Comparison of ENCODE assay signal across 22 cellular contexts in genomic region chr16:68372381-68372720, GRCh38.
DNase-seq lines count a peak whose midpoint lies in the region; ATAC-seq and TF ChIP-seq lines count a peak whose summit lies in the region.
"Had no signal": no experiment of that assay in that cellular context is flagged by ENCODE, and none has a peak within 500 bp of the region (broad histone marks: within the 10 kb centered on the region; RNA-seq: fewer than 3 reads in every experiment).

No MANE protein-coding gene starts in this region.

- H2BK120ac ChIP-seq in neuronal stem cell (ENCODE audit: low read depth, low read length) = no peak overlapping the region

- WGBS in endodermal cell (ENCODE audit: insufficient coverage in 1 of 2, insufficient read length in 1 of 2), 2 experiments = 83 to 98% methylated on average over 2 to 3 of the region's 3 CpGs
- WGBS in neuronal stem cell (ENCODE audit: extremely low coverage in 2 of 2, insufficient read length in 2 of 2, insufficient replicate concordance in 1 of 2), 2 donors = no CpG with 5 or more reads among the region's 3 CpGs
- 90% methylated on average over 2 of the region's 3 CpGs for WGBS in mammary epithelial cell (ENCODE audit: low coverage, missing lambda C conversion rate)

- in situ Hi-C loops in mammary epithelial cell (cut with MboI; ENCODE audit: low sequenced_read_pairs in 2 of 2) = no loop called here

- H3K4me1 ChIP-seq in BLaER1 = peaks cover 57% of the 10 kb centered on the region
- peaks cover 4% of the 10 kb centered on the region for H3K4me1 ChIP-seq in endodermal cell (ENCODE audit: control insufficient read depth, insufficient read depth, low read length)
- H3K4me1 ChIP-seq in neuronal stem cell (ENCODE audit: control insufficient read depth in 2 of 2, insufficient read depth in 1 of 2, low read depth in 1 of 2, low read length in 2 of 2) = peaks cover 14 to 20% of the 10 kb centered on the region in 2 donors
- no peaks in the 10 kb centered on the region for H3K4me1 ChIP-seq in mammary epithelial cell (ENCODE audit: insufficient read depth, low read length)
- H3K4me1 ChIP-seq: A549 had no signal

- no peak overlapping the region for H3K18ac ChIP-seq in neuronal stem cell (ENCODE audit: low read length)

- H2BK15ac ChIP-seq in neuronal stem cell (ENCODE audit: low read length) = no peak overlapping the region

- no peak overlapping the region for H2AFZ ChIP-seq in neuronal stem cell (ENCODE audit: low read length)
- no peak overlapping the region for H2AFZ ChIP-seq in mammary epithelial cell (ENCODE audit: low read depth, low read length)

- no peaks in the 10 kb centered on the region for H3K79me1 ChIP-seq in neuronal stem cell (ENCODE audit: low read depth, low read length)

- DNase-seq in activated CD4-positive, alpha-beta T cell treated with anti-CD3 and anti-CD28 coated beads, Interleukin-2, amount 10 ng/mL, durations not matched to agents 7 days and 5 days = no peak
- DNase-seq in activated CD4-positive, alpha-beta T cell treated with anti-CD3 and anti-CD28 coated beads, Interleukin-2, amount 10 ng/mL, durations not matched to agents 24 days and 14 days = no peak
- DNase-seq in endodermal cell (no peak), neuronal stem cell (ENCODE audit: low spot score) (no peak), mammary epithelial cell (no peak), NCI-H1436 (lab: John Stamatoyannopoulos, UW) (no peak)
- DNase-seq: AML-193; C1 segment of cervical spinal cord; Caco-2; Calu3; CD4-positive, CD25-positive, alpha-beta regulatory T cell; EL; GDM1 had no signal

- dilution Hi-C loops in mammary epithelial cell (cut with HindIII; ENCODE audit: low sequenced_read_pairs) = loop anchor here (5.0 kb wide), 1 partner anchor 100 kb away; no protein-coding TSS in a partner anchor

- no peaks in the 10 kb centered on the region for H3K36me3 Mint-ChIP-seq in activated CD4-positive, alpha-beta T cell treated with anti-CD3 and anti-CD28 coated beads, Interleukin-2, amount 10 ng/mL, durations not matched to agents 7 days and 5 days (ENCODE audit: low read depth)
- no peaks in the 10 kb centered on the region for H3K36me3 Mint-ChIP-seq in activated CD4-positive, alpha-beta T cell treated with anti-CD3 and anti-CD28 coated beads, Interleukin-2, amount 10 ng/mL, durations not matched to agents 24 days and 14 days (ENCODE audit: low read depth)
- no peaks in the 10 kb centered on the region for H3K36me3 Mint-ChIP-seq in endodermal cell (ENCODE audit: low read depth)
- H3K36me3 Mint-ChIP-seq: CD14-positive monocyte; CD4-positive, alpha-beta memory T cell; CD8-positive, alpha-beta memory T cell had no signal

- no peak overlapping the region for H2BK12ac ChIP-seq in neuronal stem cell (ENCODE audit: low read length)

- TF ChIP-seq CTCF in endodermal cell (conservative IDR thresholded peaks at IDR 0.05) (no peak), mammary epithelial cell (conservative IDR thresholded peaks at IDR 0.05 in 1 of 2, IDR thresholded peaks at IDR 0.05 in 1 of 2; ENCODE audit: extremely low read depth in 1 of 2, insufficient read depth in 1 of 2, low read depth in 1 of 2, low read length in 2 of 2) (no peak)

- H2BK5ac ChIP-seq in neuronal stem cell (ENCODE audit: low read length) = peak overlapping the region; percentile 27

- no peaks in the 10 kb centered on the region for H3K36me3 ChIP-seq in BLaER1
- H3K36me3 ChIP-seq in endodermal cell (ENCODE audit: control insufficient read depth, insufficient read depth, low read length) = no peaks in the 10 kb centered on the region
- H3K36me3 ChIP-seq in neuronal stem cell (replicated peaks in 1 of 2; ENCODE audit: control insufficient read depth in 2 of 2, insufficient read depth in 2 of 2, low read length in 2 of 2) = no peaks in the 10 kb centered on the region
- H3K36me3 ChIP-seq in mammary epithelial cell (ENCODE audit: insufficient read depth, low read length) = no peaks in the 10 kb centered on the region

- H3K23ac ChIP-seq in neuronal stem cell (ENCODE audit: low read depth, low read length, poor library complexity) = no peak overlapping the region

- peak overlapping the region; percentile 26 for H3K27ac Mint-ChIP-seq in activated CD4-positive, alpha-beta T cell treated with anti-CD3 and anti-CD28 coated beads, Interleukin-2, amount 10 ng/mL, durations not matched to agents 7 days and 5 days
- no peak overlapping the region for H3K27ac Mint-ChIP-seq in activated CD4-positive, alpha-beta T cell treated with anti-CD3 and anti-CD28 coated beads, Interleukin-2, amount 10 ng/mL, durations not matched to agents 24 days and 14 days
- H3K27ac Mint-ChIP-seq in endodermal cell = peak overlapping the region; percentile 41
- H3K27ac Mint-ChIP-seq: B cell, CD14-positive monocyte had no signal

- H3K9me3 Mint-ChIP-seq in activated CD4-positive, alpha-beta T cell treated with anti-CD3 and anti-CD28 coated beads, Interleukin-2, amount 10 ng/mL, durations not matched to agents 7 days and 5 days = no peaks in the 10 kb centered on the region
- H3K9me3 Mint-ChIP-seq in activated CD4-positive, alpha-beta T cell treated with anti-CD3 and anti-CD28 coated beads, Interleukin-2, amount 10 ng/mL, durations not matched to agents 24 days and 14 days = no peaks in the 10 kb centered on the region
- H3K9me3 Mint-ChIP-seq in endodermal cell = no peaks in the 10 kb centered on the region
- H3K9me3 Mint-ChIP-seq: CD4-positive, alpha-beta memory T cell; CD4-positive, CD25-positive, alpha-beta regulatory T cell; CD8-positive, alpha-beta memory T cell had no signal

- no peak overlapping the region for H3K14ac ChIP-seq in neuronal stem cell (ENCODE audit: low read length)

- peak overlapping the region; percentile 4 for H2AK5ac ChIP-seq in neuronal stem cell (ENCODE audit: low read depth, low read length)

- no peak overlapping the region for H4K8ac ChIP-seq in neuronal stem cell (ENCODE audit: low read depth, low read length)

- H4K20me1 ChIP-seq in BLaER1 (peaks cover 32% of the 10 kb centered on the region; the same call in 1 of the 2 replicates), mammary epithelial cell (ENCODE audit: insufficient read depth, low read length) (no peaks in the 10 kb centered on the region)

- no peaks in the 10 kb centered on the region for H3K9me3 ChIP-seq in BLaER1
- no peaks in the 10 kb centered on the region for H3K9me3 ChIP-seq in endodermal cell (ENCODE audit: control insufficient read depth, low read length)
- H3K9me3 ChIP-seq in neuronal stem cell (replicated peaks in 1 of 2; ENCODE audit: control insufficient read depth in 2 of 2, insufficient read depth in 1 of 2, low read depth in 1 of 2, low read length in 2 of 2) = no peaks in the 10 kb centered on the region
- no peaks in the 10 kb centered on the region for H3K9me3 ChIP-seq in mammary epithelial cell (replicated peaks; ENCODE audit: insufficient read depth, low read length)
- H3K9me3 ChIP-seq: A549, Caco-2 had no signal

- no peak overlapping the region for H3K4ac ChIP-seq in neuronal stem cell (ENCODE audit: low read length)

- no peaks in the 10 kb centered on the region for H3K79me2 ChIP-seq in mammary epithelial cell (ENCODE audit: insufficient read depth, low read length)

- POLR2A ChIA-PET in activated CD4-positive, alpha-beta T cell treated with anti-CD3 and anti-CD28 coated beads, Interleukin-2, amount 10 ng/mL, durations not matched to agents 7 days and 5 days (lab: Charles Lee) = no interaction called here

- no peak overlapping the region for H3K9ac ChIP-seq in BLaER1
- H3K9ac ChIP-seq in endodermal cell (ENCODE audit: extremely low read depth, low read length, poor library complexity, severe bottlenecking) = no peak overlapping the region
- no peak overlapping the region for H3K9ac ChIP-seq in neuronal stem cell (ENCODE audit: low read depth, low read length, poor library complexity)
- H3K9ac ChIP-seq in mammary epithelial cell (ENCODE audit: insufficient read depth, low read length) = no peak overlapping the region

- ATAC-seq in HG03280 (IDR thresholded peaks at IDR 0.05; ENCODE audit: unreplicated experiment) = no peak
- ATAC-seq: A549, GM12878 had no signal

- H3K4me3 Mint-ChIP-seq in activated CD4-positive, alpha-beta T cell treated with anti-CD3 and anti-CD28 coated beads, Interleukin-2, amount 10 ng/mL, durations not matched to agents 7 days and 5 days = no peak overlapping the region
- no peak overlapping the region for H3K4me3 Mint-ChIP-seq in activated CD4-positive, alpha-beta T cell treated with anti-CD3 and anti-CD28 coated beads, Interleukin-2, amount 10 ng/mL, durations not matched to agents 24 days and 14 days
- no peak overlapping the region for H3K4me3 Mint-ChIP-seq in endodermal cell
- H3K4me3 Mint-ChIP-seq: B cell; CD14-positive monocyte; CD8-positive, alpha-beta memory T cell had no signal

- H3K4me2 ChIP-seq in BLaER1 (peak overlapping the region; percentile 83; the same call in 1 of the 2 replicates), neuronal stem cell (ENCODE audit: insufficient read depth, low read length, poor library complexity, severe bottlenecking) (no peak overlapping the region), mammary epithelial cell (ENCODE audit: insufficient read depth, low read depth, low read length) (no peak overlapping the region)
- H3K4me2 ChIP-seq: A549 had no signal

- no peak overlapping the region for H3K4me3 ChIP-seq in BLaER1
- no peak overlapping the region for H3K4me3 ChIP-seq in endodermal cell (ENCODE audit: low read length)
- no peak overlapping the region for H3K4me3 ChIP-seq in neuronal stem cell (ENCODE audit: low read length in 2 of 2)
- H3K4me3 ChIP-seq in mammary epithelial cell (replicated peaks in 1 of 3; ENCODE audit: insufficient read depth in 1 of 3, low read depth in 2 of 3, low read length in 3 of 3) = no peak overlapping the region
- H3K4me3 ChIP-seq: A549, GM12878 had no signal

- no peak overlapping the region for H3K27ac ChIP-seq in BLaER1
- H3K27ac ChIP-seq in endodermal cell (ENCODE audit: low read depth, low read length) = no peak overlapping the region
- no peak overlapping the region for H3K27ac ChIP-seq in neuronal stem cell (replicated peaks; ENCODE audit: low read length)
- no peak overlapping the region for H3K27ac ChIP-seq in mammary epithelial cell (ENCODE audit: insufficient read depth, low read depth, low read length)
- H3K27ac ChIP-seq: 22Rv1, A549 had no signal

- BruUV-seq in mammary epithelial cell (replicated peaks; lab: Mats Ljungman, UMichigan) = no TSS peak

- H3K4me1 Mint-ChIP-seq in activated CD4-positive, alpha-beta T cell treated with anti-CD3 and anti-CD28 coated beads, Interleukin-2, amount 10 ng/mL, durations not matched to agents 7 days and 5 days = peaks cover 33% of the 10 kb centered on the region
- peaks cover 33% of the 10 kb centered on the region for H3K4me1 Mint-ChIP-seq in activated CD4-positive, alpha-beta T cell treated with anti-CD3 and anti-CD28 coated beads, Interleukin-2, amount 10 ng/mL, durations not matched to agents 24 days and 14 days
- H3K4me1 Mint-ChIP-seq in endodermal cell = peaks cover 13% of the 10 kb centered on the region

- CTCF ChIA-PET in activated CD4-positive, alpha-beta T cell treated with anti-CD3 and anti-CD28 coated beads, Interleukin-2, amount 10 ng/mL, durations not matched to agents 7 days and 5 days (lab: Charles Lee) = interaction anchor here (1.6 kb wide), 2 partner anchors 9 to 11 kb away, joined by 4 to 5 read pairs; no protein-coding TSS in a partner anchor
- CTCF ChIA-PET in mammary epithelial cell (lab: Charles Lee; ENCODE audit: low non-redundant PET) = no interaction called here

- no peak overlapping the region for H4K91ac ChIP-seq in neuronal stem cell (ENCODE audit: low read depth, low read length, poor library complexity)

- H3K27me3 ChIP-seq in BLaER1 (peaks cover 11% of the 10 kb centered on the region), endodermal cell (ENCODE audit: control insufficient read depth, insufficient read depth, low read length, poor library complexity, severe bottlenecking) (no peaks in the 10 kb centered on the region), neuronal stem cell (ENCODE audit: control insufficient read depth in 3 of 3, insufficient read depth in 3 of 3, low read depth in 1 of 3, low read length in 3 of 3) (peaks cover 0 to 29% (median 0%) of the 10 kb centered on the region in 3 experiments), mammary epithelial cell (ENCODE audit: insufficient read depth, low read length) (no peaks in the 10 kb centered on the region)

- peaks cover 39% of the 10 kb centered on the region for H3K27me3 Mint-ChIP-seq in activated CD4-positive, alpha-beta T cell treated with anti-CD3 and anti-CD28 coated beads, Interleukin-2, amount 10 ng/mL, durations not matched to agents 7 days and 5 days
- H3K27me3 Mint-ChIP-seq in activated CD4-positive, alpha-beta T cell treated with anti-CD3 and anti-CD28 coated beads, Interleukin-2, amount 10 ng/mL, durations not matched to agents 24 days and 14 days = peaks cover 47% of the 10 kb centered on the region
- H3K27me3 Mint-ChIP-seq in endodermal cell (ENCODE audit: insufficient read depth) = no peaks in the 10 kb centered on the region
- H3K27me3 Mint-ChIP-seq: CD4-positive, alpha-beta memory T cell; CD4-positive, CD25-positive, alpha-beta regulatory T cell had no signal

- intact Hi-C loops in activated CD4-positive, alpha-beta T cell treated with anti-CD3 and anti-CD28 coated beads, Interleukin-2, amount 10 ng/mL, durations not matched to agents 24 days and 14 days (cut with micrococcal nuclease) = no loop called here
- intact Hi-C loops in mammary epithelial cell (cut with micrococcal nuclease) = no loop called here
